8 cellular contexts compared by ENCODE assay signal in the genomic region with DNA sequence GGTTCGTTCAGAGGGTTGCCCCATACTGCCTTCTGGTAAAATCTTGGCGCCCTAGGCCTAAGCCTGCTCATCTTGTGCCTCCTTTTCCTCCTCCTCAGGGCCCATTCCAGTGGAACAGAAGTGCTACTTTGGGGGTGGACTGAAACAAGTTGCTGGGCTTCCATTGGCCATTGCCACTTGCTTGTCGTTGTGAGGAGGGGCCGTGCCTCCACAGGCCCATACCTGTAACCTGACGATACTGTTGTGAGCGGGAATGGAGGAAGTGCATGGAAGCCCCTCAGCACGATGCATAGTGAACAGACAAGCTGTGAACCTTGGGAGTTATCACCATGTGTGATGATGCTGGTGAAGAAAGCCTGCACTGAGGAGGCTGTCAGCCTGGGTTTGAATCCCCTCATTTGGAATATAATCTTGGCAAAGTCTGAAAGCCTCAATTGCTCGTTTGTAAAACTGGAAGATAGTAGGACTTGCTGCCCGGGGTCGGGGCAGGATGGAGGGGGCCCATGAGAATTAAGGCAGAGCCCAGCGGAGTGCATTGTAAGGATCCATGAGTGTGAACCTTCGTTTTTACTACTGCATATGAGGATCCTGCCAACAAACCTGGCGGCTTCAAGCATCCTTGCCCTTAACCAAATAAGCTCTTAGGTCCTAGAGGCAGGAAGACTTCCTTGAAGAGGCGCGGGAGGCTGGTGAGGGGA. TPM values are rescaled to one million over a fixed set of nuclear protein-coding genes. Genes with fewer than 3 reads are reported as not detected.
DNase-seq lines count a peak whose midpoint lies in the region; ATAC-seq, FAIRE-seq and TF ChIP-seq lines count a peak whose summit lies in the region.

No MANE protein-coding gene starts in this region.

- TF ChIP-seq POLR2A in prostate gland (IDR thresholded peaks at IDR 0.05) = no peak

- POLR2A ChIA-PET in RWPE1 (lab: Yijun Ruan, JAX; ENCODE audit: low non-redundant PET) = no interaction called here

- H3K4me3 ChIP-seq in fibroblast of mammary gland (ENCODE audit: control insufficient read depth, low read depth, low read length) (peak overlapping the region; percentile 84), prostate gland (peak overlapping the region; percentile 53 to 58), kidney (ENCODE audit: low read length in 2 of 2) (no peak overlapping the region)

- H3K36me3 ChIP-seq in prostate gland = no peaks in the 10 kb centered on the region
- H3K36me3 ChIP-seq in kidney (ENCODE audit: control insufficient read depth in 1 of 2, insufficient read depth in 2 of 2, low read length in 2 of 2) = no peaks in the 10 kb centered on the region

- peak overlapping the region; percentile 9; the same call in 1 of the 2 replicates for H3K27ac ChIP-seq in RWPE1
- peak overlapping the region; percentile 55 to 65 for H3K27ac ChIP-seq in prostate gland
- H3K27ac ChIP-seq in kidney (ENCODE audit: low read depth in 2 of 2, low read length in 2 of 2) = no peak overlapping the region

- no peak overlapping the region for H3K9ac ChIP-seq in kidney (ENCODE audit: low read length in 2 of 2)

- H3K9me3 ChIP-seq in prostate gland = no peaks in the 10 kb centered on the region
- no peaks in the 10 kb centered on the region for H3K9me3 ChIP-seq in kidney (ENCODE audit: control insufficient read depth in 1 of 2, low read length in 2 of 2)

- DNase-seq in RWPE1 (ENCODE audit: low spot score) = no peak
- no peak for DNase-seq in fibroblast of mammary gland (ENCODE audit: low read depth)
- DNase-seq in prostate gland (ENCODE audit: low spot score) = no peak
- DNase-seq in NCI-H1092 treated with DMSO at 0.1 percent for 48 hours (lab: John Stamatoyannopoulos, UW) = no peak
- DNase-seq in kidney = no peak
- no peak for DNase-seq in germinal center (ENCODE audit: low spot score)
- DNase-seq in activated CD8-positive, alpha-beta memory T cell treated with anti-CD3 and anti-CD28 coated beads, Interleukin-2, amount 50 U/mL, for 48 hours = no peak

- FAIRE-seq in kidney (lab: Jason Lieb, UNC) = no peak

- ATAC-seq in GM19463 (IDR thresholded peaks at IDR 0.05; ENCODE audit: unreplicated experiment) = peak; percentile 4

- intact Hi-C loops in prostate gland (cut with DNase I) (loop anchor here (5.0 kb wide), 2 partner anchors 73 to 127 kb away; no protein-coding TSS in a partner anchor), kidney (cut with DNase I) (no loop called here)

- no peak for TF ChIP-seq CTCF in RWPE1 (conservative IDR thresholded peaks at IDR 0.05; ENCODE audit: low read depth)
- TF ChIP-seq CTCF in fibroblast of mammary gland (conservative IDR thresholded peaks at IDR 0.05; ENCODE audit: control insufficient read depth, insufficient read depth, low read depth, low read length) = no peak
- no peak for TF ChIP-seq CTCF in prostate gland (IDR thresholded peaks at IDR 0.05)
- TF ChIP-seq CTCF in kidney (IDR thresholded peaks at IDR 0.05; ENCODE audit: borderline replicate concordance, extremely low read depth, insufficient read depth) = no peak

- WGBS in prostate gland = 62% methylated on average over 15 of the region's 15 CpGs

- CTCF ChIA-PET in RWPE1 (lab: Yijun Ruan, JAX) = no interaction called here

- H3K4me1 ChIP-seq in prostate gland (replicated peaks) (no peaks in the 10 kb centered on the region), kidney (ENCODE audit: control insufficient read depth in 1 of 2, insufficient read depth in 1 of 2, low read depth in 1 of 2, low read length in 2 of 2) (peaks cover 3 to 9% of the 10 kb centered on the region in 2 donors)

- no peaks in the 10 kb centered on the region for H3K27me3 ChIP-seq in prostate gland (replicated peaks; ENCODE audit: insufficient read depth)

RNA-seq across cellular contexts. Expression of a gene that starts 0.7 kb away (rescaled TPM):
- 1 to 10 TPM; 5.5 to 9.0 TPM for total RNA-seq in prostate gland
- total RNA-seq in kidney = 84.2 TPM
- polyA plus RNA-seq in kidney (ENCODE audit: insufficient read depth, low read depth, low replicate concordance) = 23.5 TPM

Comparison
In these comparisons a context has a peak if more than half of its experiments do, and no peak if none do; other contexts are left out.
1. H3K27ac ChIP-seq: peak in RWPE1 (single experiment) and prostate gland (2 of 2); none in kidney (0 of 2).
2. H3K4me3 ChIP-seq: peak in fibroblast of mammary gland (single experiment) and prostate gland (2 of 2); none in kidney (0 of 2).